ENCODE assay signal across 8 cellular contexts in the genomic region with DNA sequence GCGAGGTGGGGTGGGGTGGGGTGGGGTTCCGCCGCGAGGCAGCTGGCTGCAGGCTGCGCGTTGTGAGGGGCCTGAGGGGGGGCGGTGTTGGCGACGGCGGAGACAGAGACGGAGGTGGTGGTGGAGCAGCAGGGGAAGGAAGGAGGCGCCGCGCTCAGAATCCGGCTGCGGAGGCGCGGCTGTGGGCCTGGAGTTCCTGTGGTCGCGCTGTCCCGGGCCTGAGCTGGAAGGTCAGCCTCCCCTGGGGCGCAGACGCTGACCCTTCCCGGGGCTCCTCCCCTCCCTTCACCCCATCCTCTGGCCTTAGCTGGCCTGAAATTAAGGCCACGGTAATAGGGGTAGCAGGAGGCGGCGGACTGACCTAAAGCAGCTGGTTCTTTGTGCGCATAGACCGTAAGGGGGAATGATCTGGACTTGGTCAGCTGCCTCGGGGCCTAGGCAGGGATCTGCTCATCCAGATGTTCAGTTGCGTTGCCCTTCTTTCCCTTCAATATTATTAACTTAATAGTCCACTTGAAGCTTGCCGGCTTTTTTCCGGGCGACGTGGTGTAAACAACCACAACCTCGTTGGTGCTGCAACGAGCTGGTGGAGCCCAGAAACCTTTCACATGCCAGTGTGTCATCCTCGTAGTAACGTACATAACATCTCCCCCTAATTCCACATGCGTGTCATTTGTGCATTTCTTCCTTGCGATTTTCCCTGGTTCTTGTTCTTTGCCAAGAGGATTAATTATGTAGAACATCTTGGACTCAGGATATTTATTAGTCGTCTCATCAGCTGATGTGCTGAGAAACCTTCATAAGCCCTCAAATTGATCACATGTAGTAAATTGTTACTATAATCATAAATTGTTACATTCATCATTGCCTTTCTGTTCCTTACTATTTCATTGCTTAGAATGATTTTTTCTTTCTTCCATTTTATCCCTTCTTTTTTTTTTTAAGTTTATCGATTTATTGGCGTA. TPM values are rescaled to one million over a fixed set of nuclear protein-coding genes. Genes with fewer than 3 reads are reported as not detected.
A peak's percentile ranks its signal among the peaks of the same experiment; 100 is the strongest.
DNase-seq lines count a peak whose midpoint lies in the region; ATAC-seq, FAIRE-seq and TF ChIP-seq lines count a peak whose summit lies in the region.

No MANE protein-coding gene starts in this region.

- no peak for TF ChIP-seq CTCF in mesothelial cell of epicardium (IDR thresholded peaks at IDR 0.05; ENCODE audit: unreplicated experiment)

- DNase-seq in ACHN (peak; percentile 49), GM18507 (ENCODE audit: extremely low spot score, insufficient read length, low read depth) (no peak), NCI-H446 treated with DMSO at 0.1 percent for 48 hours (lab: John Stamatoyannopoulos, UW) (peak; percentile 40), epidermal melanocyte (ENCODE audit: insufficient read length, low spot score) (peak; percentile 19), mesothelial cell of epicardium (ENCODE audit: low spot score in 2 of 2, unreplicated experiment in 2 of 2) (no peak)
- peak; percentile 32 for DNase-seq in activated CD8-positive, alpha-beta memory T cell treated with anti-CD3 and anti-CD28 coated beads, Interleukin-2, amount 50 U/mL, for 4 hours
- peak; percentile 45 for DNase-seq in stimulated activated naive CD8-positive, alpha-beta T cell treated with anti-CD3 and anti-CD28 coated beads, Interleukin-15, Interleukin-2, amounts not matched to agents 100 U/mL and 50 U/mL, for 24 hours

- no peaks in the 10 kb centered on the region for H3K36me3 Mint-ChIP-seq in mesothelial cell of epicardium

- in situ Hi-C loops in ACHN (cut with HindIII; ENCODE audit: low pct_ligation_motif_present, low pct_unique_long_range_greater_than_20kb, low sequenced_read_pairs): no loop called here

- FAIRE-seq in GM18507 (lab: Jason Lieb, UNC): peak; percentile 58

- peaks cover 9% of the 10 kb centered on the region for H3K9me3 Mint-ChIP-seq in mesothelial cell of epicardium

- H3K27ac Mint-ChIP-seq in mesothelial cell of epicardium: peak overlapping the region; percentile 100

- peaks cover 36% of the 10 kb centered on the region for H3K4me1 Mint-ChIP-seq in mesothelial cell of epicardium

- peak; percentile 39 for ATAC-seq in HG03045 (IDR thresholded peaks at IDR 0.05; ENCODE audit: unreplicated experiment)
- peak; percentile 69 for ATAC-seq in stimulated activated naive CD8-positive, alpha-beta T cell treated with anti-CD3 and anti-CD28 coated beads, Interleukin-15, Interleukin-2, amounts not matched to agents 100 U/mL and 50 U/mL, for 24 hours

- H3K27me3 Mint-ChIP-seq in mesothelial cell of epicardium (ENCODE audit: low read depth): peaks cover 11% of the 10 kb centered on the region

- H3K4me3 Mint-ChIP-seq in mesothelial cell of epicardium: peak overlapping the region; percentile 96

RNA-seq across cellular contexts. Expression of gene SEC62, which starts 0.6 kb away (rescaled TPM):
- 104 to 118 TPM (median 112 TPM) in 3 replicates for total RNA-seq in mesothelial cell of epicardium

RNA-seq across cellular contexts. Expression of gene SAMD7, which starts 55.9 kb away (rescaled TPM):
- total RNA-seq in mesothelial cell of epicardium: not detected in 3 replicates

Comparison
In these comparisons a context has a peak if more than half of its experiments do, and no peak if none do; other contexts are left out.
1. DNase-seq: peak in ACHN (single experiment), NCI-H446 treated with DMSO at 0.1 percent for 48 hours (single experiment), activated CD8-positive, alpha-beta memory T cell treated with anti-CD3 and anti-CD28 coated beads, Interleukin-2, amount 50 U/mL, for 4 hours (single experiment), epidermal melanocyte (single experiment) and stimulated activated naive CD8-positive, alpha-beta T cell treated with anti-CD3 and anti-CD28 coated beads, Interleukin-15, Interleukin-2, amounts not matched to agents 100 U/mL and 50 U/mL, for 24 hours (single experiment); none in GM18507 (single experiment) and mesothelial cell of epicardium (0 of 2).